8 cellular contexts compared by ENCODE assay signal in the genomic region with DNA sequence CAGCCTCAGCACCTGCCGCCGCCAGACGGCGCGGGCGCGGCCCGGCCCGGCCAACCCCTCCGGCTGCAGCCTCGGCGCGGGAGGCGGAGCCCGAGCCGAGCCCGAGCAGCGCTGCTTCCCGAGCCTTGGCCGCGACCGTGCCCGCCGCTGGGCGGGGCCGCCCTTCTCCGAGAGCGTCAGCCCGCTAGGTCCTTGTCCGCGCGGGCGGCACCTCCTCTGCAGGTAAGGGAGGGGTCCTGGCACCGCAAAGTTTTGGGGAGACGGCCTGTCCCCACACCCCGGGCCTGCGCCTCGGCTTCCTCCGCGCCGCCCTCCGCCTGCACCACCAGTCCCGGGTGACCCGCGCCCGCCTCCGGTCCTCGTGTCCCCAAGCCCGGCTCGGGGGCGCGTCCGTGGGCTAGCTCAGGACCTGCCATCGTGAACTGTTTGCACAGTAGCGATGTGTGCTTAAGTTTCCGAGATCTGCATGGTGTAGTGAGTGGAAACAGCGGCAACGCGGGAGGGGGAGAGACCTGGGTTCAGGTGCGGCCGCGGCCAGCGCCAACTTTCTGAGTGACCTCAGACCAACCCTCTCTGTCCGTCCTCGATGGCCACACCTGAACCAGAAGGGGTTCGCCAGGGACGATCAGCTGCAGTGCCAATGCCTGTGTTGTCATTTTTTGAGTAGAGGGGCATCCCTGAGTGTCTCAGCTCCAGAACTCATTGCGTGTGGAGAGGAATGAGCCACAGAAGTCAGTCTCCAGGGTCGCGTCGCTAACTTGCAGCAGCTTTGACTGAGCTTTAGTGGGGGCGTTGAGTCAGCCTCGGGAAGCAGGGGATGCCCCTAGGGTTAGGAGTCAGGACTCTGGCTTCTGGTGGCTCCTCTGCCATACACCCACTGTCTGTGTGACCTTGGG. TPM values are rescaled to one million over a fixed set of nuclear protein-coding genes. Genes with fewer than 3 reads are reported as not detected.
DNase-seq lines count a peak whose midpoint lies in the region; ATAC-seq and TF ChIP-seq lines count a peak whose summit lies in the region.

A gene with protein sequence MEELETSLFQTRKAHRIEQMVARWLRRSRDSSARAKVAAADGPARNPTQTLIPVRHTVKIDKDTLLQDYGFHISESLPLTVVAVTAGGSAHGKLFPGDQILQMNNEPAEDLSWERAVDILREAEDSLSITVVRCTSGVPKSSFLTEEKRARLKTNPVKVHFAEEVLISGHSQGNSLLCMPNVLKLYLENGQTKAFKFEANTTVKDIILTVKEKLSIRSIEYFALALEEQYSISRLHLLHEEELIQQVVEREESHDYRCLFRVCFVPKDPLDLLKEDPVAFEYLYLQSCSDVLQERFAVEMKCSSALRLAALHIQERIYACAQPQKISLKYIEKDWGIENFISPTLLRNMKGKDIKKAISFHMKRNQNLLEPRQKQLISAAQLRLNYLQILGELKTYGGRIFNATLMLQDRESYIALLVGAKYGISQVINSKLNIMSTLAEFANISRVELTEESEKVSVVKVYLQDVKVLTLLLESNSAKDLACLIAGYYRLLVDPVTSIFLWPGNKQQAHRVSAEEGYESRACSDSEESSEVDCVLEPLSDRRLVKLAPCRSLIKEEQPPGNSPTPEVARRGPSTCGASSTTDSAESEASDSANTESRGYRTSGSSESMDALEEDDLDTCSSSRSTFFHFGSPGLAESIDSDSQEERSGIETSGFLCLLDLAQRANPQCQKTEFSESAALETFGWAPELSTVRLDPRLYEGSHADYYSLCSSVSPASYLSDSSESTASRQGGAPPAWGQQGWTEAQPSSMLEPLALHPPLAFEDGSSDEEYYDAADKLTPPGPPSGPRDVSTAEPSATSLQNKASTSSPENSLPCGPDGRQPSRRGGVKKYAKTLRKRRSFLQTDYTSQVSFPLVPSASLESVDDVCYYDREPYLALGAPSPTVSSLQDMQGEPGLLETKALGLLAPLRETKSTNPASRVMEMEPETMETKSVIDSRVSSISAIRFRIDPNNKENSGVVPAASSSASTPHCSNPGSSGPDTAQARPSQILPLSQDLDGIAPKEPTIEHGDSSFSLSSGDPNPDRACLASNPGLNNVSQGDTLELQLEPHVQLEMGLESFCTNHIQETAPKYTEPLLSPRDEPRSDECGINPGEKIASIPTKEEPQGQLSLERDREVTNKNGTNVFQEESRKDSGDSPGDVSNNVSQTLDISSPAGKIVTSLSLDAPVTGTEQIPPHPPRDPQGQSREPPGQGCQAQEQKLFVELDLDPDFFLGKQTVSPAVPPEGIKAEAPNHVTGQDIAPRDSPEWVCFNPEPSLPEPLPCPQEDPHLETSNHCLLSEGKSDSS (N-terminal part only) (plus strand): TSS at position 82 of the 896 bp plus-strand sequence. CDS start 41,688 bp downstream, outside the sequence.

- no peak within 1 kb of the TSS for H4K12ac ChIP-seq in trophoblast cell (ENCODE audit: low read depth, low read length)

- H4K91ac ChIP-seq in trophoblast cell (ENCODE audit: low read depth, low read length) = no peak within 1 kb of the TSS

- no peak within 1 kb of the TSS for H3K27ac ChIP-seq in CD8-positive, alpha-beta T cell (ENCODE audit: low read depth, low read length)
- H3K27ac ChIP-seq in trophoblast cell (ENCODE audit: low read depth, low read length) = no peak within 1 kb of the TSS
- no peak within 1 kb of the TSS for H3K27ac ChIP-seq in urinary bladder (ENCODE audit: low read depth)

- no peaks in the 10 kb centered on the region for H3K9me3 Mint-ChIP-seq in CD8-positive, alpha-beta T cell
- H3K9me3 Mint-ChIP-seq in activated naive CD4-positive, alpha-beta T cell treated with anti-CD3 and anti-CD28 coated beads for 36 hours = no peaks in the 10 kb centered on the region
- peaks cover 21% of the 10 kb centered on the region for H3K9me3 Mint-ChIP-seq in glutamatergic neuron (ENCODE audit: unreplicated experiment)

- no peak for TF ChIP-seq CTCF in CD8-positive, alpha-beta T cell (IDR thresholded peaks at IDR 0.05)
- no peak for TF ChIP-seq CTCF in glutamatergic neuron (IDR thresholded peaks at IDR 0.05; ENCODE audit: partially characterized antibody, unreplicated experiment)

- H3K4me1 ChIP-seq in CD8-positive, alpha-beta T cell (ENCODE audit: insufficient read depth, low read length) = peaks cover 8% of the 10 kb centered on the region
- H3K4me1 ChIP-seq in trophoblast cell (ENCODE audit: control insufficient read depth in 1 of 2, insufficient read depth in 2 of 2, low read length in 2 of 2) (peaks cover 7% of the 10 kb centered on the region in 2 experiments), urinary bladder (ENCODE audit: insufficient read depth) (no peaks in the 10 kb centered on the region)

- no peaks in the 10 kb centered on the region for H3K9me3 ChIP-seq in CD8-positive, alpha-beta T cell (ENCODE audit: low read length)
- H3K9me3 ChIP-seq in trophoblast cell (ENCODE audit: insufficient read depth, low read depth, low read length) = peaks cover 3% of the 10 kb centered on the region

- intact Hi-C loops in CD8-positive, alpha-beta T cell (cut with DNase I, micrococcal nuclease) = no loop called here
- intact Hi-C loops in activated naive CD4-positive, alpha-beta T cell treated with anti-CD3 and anti-CD28 coated beads for 36 hours (cut with micrococcal nuclease) = no loop called here

- H3K14ac ChIP-seq in trophoblast cell (ENCODE audit: low read length) = no peak within 1 kb of the TSS

- no peak within 1 kb of the TSS for H3K9ac ChIP-seq in trophoblast cell (ENCODE audit: low read length)

- H3K27me3 ChIP-seq in CD8-positive, alpha-beta T cell (ENCODE audit: insufficient read depth, low read length) = peaks cover 6% of the 10 kb centered on the region
- H3K27me3 ChIP-seq in trophoblast cell (ENCODE audit: insufficient read depth, low read length) = peaks cover 41% of the 10 kb centered on the region

- peak within 1 kb of the TSS; percentile 50 for H2AFZ ChIP-seq in trophoblast cell (ENCODE audit: insufficient read depth, low read length, poor library complexity)

- no peaks in the 10 kb centered on the region for H3K79me1 ChIP-seq in trophoblast cell (ENCODE audit: low read length)

- no peak within 1 kb of the TSS for H3K27ac Mint-ChIP-seq in CD8-positive, alpha-beta T cell
- H3K27ac Mint-ChIP-seq in activated naive CD4-positive, alpha-beta T cell treated with anti-CD3 and anti-CD28 coated beads for 36 hours = no peak within 1 kb of the TSS
- peak within 1 kb of the TSS; percentile 90 for H3K27ac Mint-ChIP-seq in glutamatergic neuron (ENCODE audit: unreplicated experiment)

- POLR2A ChIA-PET in CD8-positive, alpha-beta T cell (lab: Charles Lee) = interaction anchor here (0.6 to 0.7 kb wide), 2 partner anchors 58 to 143 kb away, joined by 3 to 4 read pairs; no protein-coding TSS in a partner anchor

- no peak within 1 kb of the TSS for H2BK12ac ChIP-seq in trophoblast cell (ENCODE audit: low read length)

- peaks cover 9% of the 10 kb centered on the region for H3K4me1 Mint-ChIP-seq in CD8-positive, alpha-beta T cell (ENCODE audit: low read depth)
- peaks cover 11% of the 10 kb centered on the region for H3K4me1 Mint-ChIP-seq in activated naive CD4-positive, alpha-beta T cell treated with anti-CD3 and anti-CD28 coated beads for 36 hours (ENCODE audit: low read depth)
- H3K4me1 Mint-ChIP-seq in glutamatergic neuron (ENCODE audit: low read depth, unreplicated experiment) = peaks cover 48% of the 10 kb centered on the region

- H3K4me2 ChIP-seq in trophoblast cell (ENCODE audit: low read length) = peak within 1 kb of the TSS; percentile 83

- H2AK5ac ChIP-seq in trophoblast cell (ENCODE audit: low read length) = no peak within 1 kb of the TSS

- peaks cover 62% of the 10 kb centered on the region for H3K27me3 Mint-ChIP-seq in CD8-positive, alpha-beta T cell (ENCODE audit: low read depth)
- H3K27me3 Mint-ChIP-seq in activated naive CD4-positive, alpha-beta T cell treated with anti-CD3 and anti-CD28 coated beads for 36 hours (ENCODE audit: low read depth) = peaks cover 61% of the 10 kb centered on the region
- H3K27me3 Mint-ChIP-seq in glutamatergic neuron (ENCODE audit: unreplicated experiment) = peaks cover 6% of the 10 kb centered on the region

- peak; percentile 14 to 65 (median 40) for DNase-seq in CD8-positive, alpha-beta T cell
- DNase-seq in HPDE6-E6E7 (ENCODE audit: extremely low spot score) (peak; percentile 75), RPMI8226 (peak; percentile 82), glutamatergic neuron (no peak), trophoblast cell (peak; percentile 70 to 83)
- peak; percentile 61 for DNase-seq in activated naive CD4-positive, alpha-beta T cell treated with anti-CD3 and anti-CD28 coated beads for 36 hours

- H4K8ac ChIP-seq in trophoblast cell (ENCODE audit: low read depth, low read length) = no peak within 1 kb of the TSS

- H3K36me3 Mint-ChIP-seq in CD8-positive, alpha-beta T cell = no peaks in the 10 kb centered on the region
- H3K36me3 Mint-ChIP-seq in activated naive CD4-positive, alpha-beta T cell treated with anti-CD3 and anti-CD28 coated beads for 36 hours (ENCODE audit: low read depth) = no peaks in the 10 kb centered on the region
- H3K36me3 Mint-ChIP-seq in glutamatergic neuron (ENCODE audit: unreplicated experiment) = peaks cover 5% of the 10 kb centered on the region

- no peaks in the 10 kb centered on the region for H3K79me2 ChIP-seq in trophoblast cell (ENCODE audit: control insufficient read depth, insufficient read depth, low read length, poor library complexity)

- H3K36me3 ChIP-seq in CD8-positive, alpha-beta T cell (ENCODE audit: insufficient read depth, low read length) = no peaks in the 10 kb centered on the region
- H3K36me3 ChIP-seq in trophoblast cell (ENCODE audit: control insufficient read depth in 1 of 2, insufficient read depth in 2 of 2, low read length in 2 of 2) (no peaks in the 10 kb centered on the region), urinary bladder (ENCODE audit: insufficient read depth) (no peaks in the 10 kb centered on the region)

- no peak within 1 kb of the TSS for H2BK5ac ChIP-seq in trophoblast cell (ENCODE audit: low read depth, low read length, poor library complexity)

- peak within 1 kb of the TSS; percentile 79 for H3K4me3 Mint-ChIP-seq in CD8-positive, alpha-beta T cell
- peak within 1 kb of the TSS; percentile 66 for H3K4me3 Mint-ChIP-seq in activated naive CD4-positive, alpha-beta T cell treated with anti-CD3 and anti-CD28 coated beads for 36 hours
- peak within 1 kb of the TSS; percentile 91 for H3K4me3 Mint-ChIP-seq in glutamatergic neuron (ENCODE audit: unreplicated experiment)

- CTCF ChIA-PET in CD8-positive, alpha-beta T cell (lab: Charles Lee) = no interaction called here
- CTCF ChIA-PET in activated naive CD4-positive, alpha-beta T cell treated with anti-CD3 and anti-CD28 coated beads for 36 hours (lab: Charles Lee) = interaction anchor here (1.0 to 1.2 kb wide), 2 partner anchors 70 to 97 kb away, joined by 3 read pairs; no protein-coding TSS in a partner anchor

- no peak within 1 kb of the TSS for H3K4ac ChIP-seq in trophoblast cell (ENCODE audit: low read depth, low read length)

- H2BK120ac ChIP-seq in trophoblast cell (ENCODE audit: insufficient read depth, low read length, poor library complexity) = no peak within 1 kb of the TSS

- peak; percentile 92 for ATAC-seq in CD8-positive, alpha-beta T cell
- peak; percentile 79 for ATAC-seq in GM19438 (IDR thresholded peaks at IDR 0.05; ENCODE audit: low read depth, unreplicated experiment)

- no peak within 1 kb of the TSS for H3K18ac ChIP-seq in trophoblast cell (ENCODE audit: low read length)

- peak within 1 kb of the TSS; percentile 62 for H3K4me3 ChIP-seq in CD8-positive, alpha-beta T cell (ENCODE audit: low read depth, low read length)
- H3K4me3 ChIP-seq in trophoblast cell (ENCODE audit: low read depth, low read length) (peak within 1 kb of the TSS; percentile 64), urinary bladder (ENCODE audit: low read depth, low read length) (peak within 1 kb of the TSS; percentile 44)

- H3K23ac ChIP-seq in trophoblast cell (ENCODE audit: low read length) = no peak within 1 kb of the TSS

- no CpG with 5 or more reads among the region's 73 CpGs for WGBS in trophoblast cell (ENCODE audit: extremely low coverage, insufficient coverage, insufficient read length)
- WGBS in urinary bladder = 2% methylated on average over 73 of the region's 73 CpGs

RNA-seq across cellular contexts. Expression of the gene that starts here (rescaled TPM):
- total RNA-seq in CD8-positive, alpha-beta T cell = not detected
- not detected for total RNA-seq in activated naive CD4-positive, alpha-beta T cell treated with anti-CD3 and anti-CD28 coated beads for 36 hours
- total RNA-seq in glutamatergic neuron (ENCODE audit: unreplicated experiment) = 38.1 TPM
- 0.07 and 0.10 TPM in 2 replicates for polyA plus RNA-seq in trophoblast cell (2013)
- 1.1 TPM for total RNA-seq in urinary bladder
- 0.03 TPM for polyA plus RNA-seq in urinary bladder

Comparison
In these comparisons a context has a peak if more than half of its experiments do, and no peak if none do; other contexts are left out.
1. RNA of the gene that starts here (total RNA-seq): 38.1 TPM in glutamatergic neuron (single experiment); 1.1 TPM in urinary bladder (single experiment), not detected in activated naive CD4-positive, alpha-beta T cell treated with anti-CD3 and anti-CD28 coated beads for 36 hours and not detected in CD8-positive, alpha-beta T cell; every median in the first group is over 10 times any median in the second.
2. Peak in DNase-seq, ATAC-seq and H3K4me3 ChIP-seq in CD8-positive, alpha-beta T cell; RNA of the gene not detected or under 1 TPM.
3. Peak in DNase-seq in activated naive CD4-positive, alpha-beta T cell treated with anti-CD3 and anti-CD28 coated beads for 36 hours; RNA of the gene not detected or under 1 TPM.
4. Peak in every context shown above with its lines, with median percentiles within 50 percentile points of each other: H3K4me3 ChIP-seq and H3K4me3 Mint-ChIP-seq.